35 cellular contexts compared by ENCODE assay signal in genomic region chr2:74194799-74195198, GRCh38.
"Had no signal": no experiment of that assay in that cellular context is flagged by ENCODE, and none has a peak within 500 bp of the region (broad histone marks: within the 10 kb centered on the region; RNA-seq: fewer than 3 reads in every experiment).

No MANE protein-coding gene starts in this region.

- H3K9me3 ChIP-seq: adrenal gland, body of pancreas, breast epithelium had no signal

- H3K36me3 ChIP-seq: adrenal gland, brain microvascular endothelial cell, breast epithelium had no signal

- H3K4me3 ChIP-seq: adrenal gland, body of pancreas, breast epithelium had no signal

- H3K27ac ChIP-seq: adrenal gland, body of pancreas, brain microvascular endothelial cell, breast epithelium had no signal

- H3K27me3 ChIP-seq: adrenal gland, body of pancreas, breast epithelium had no signal

- H3K27ac Mint-ChIP-seq: activated B cell treated with CpG ODN at 0.5 μM for 24 hours; activated CD4-positive, alpha-beta memory T cell treated with anti-CD3 and anti-CD28 coated beads for 36 hours; activated CD4-positive, alpha-beta T cell treated with anti-CD3 and anti-CD28 coated beads, Interleukin-2, amount 10 ng/mL, durations not matched to agents 24 days and 14 days; activated CD8-positive, alpha-beta T cell treated with anti-CD3 and anti-CD28 coated beads for 36 hours; activated naive CD4-positive, alpha-beta T cell treated with anti-CD3 and anti-CD28 coated beads for 36 hours; activated naive CD4-positive, alpha-beta T cell treated with anti-CD3 and anti-CD28 coated beads, Interleukin-2, amount 50 U/mL, for 72 hours; activated naive CD8-positive, alpha-beta T cell treated with anti-CD3 and anti-CD28 coated beads for 36 hours; activated T-cell treated with anti-CD3 and anti-CD28 coated beads, Interleukin-2, amount 50 U/mL, for 72 hours; activated T-helper 1 cell treated with anti-CD3 and anti-CD28 coated beads, Interleukin-12 subunit alpha, Interleukin-12 subunit beta, Interleukin-2, Interleukin-4 antibody, amounts not matched to agents 30 ng/mL and 10 ng/mL and 1 ng/mL, durations not matched to agents 14 hours and 24 hours and 36 hours; activated T-helper 17 cell treated with anti-CD3 and anti-CD28 coated beads, Interleukin-2, amount 50 U/mL, for 72 hours; T-helper 2 cell treated with Interferon-gamma antibody and Interleukin-4, amounts not matched to agents 5 μg/mL and 100 μg/mL, for 36 hours had no signal

- FAIRE-seq: astrocyte, TTC549 had no signal

- H3K9me3 Mint-ChIP-seq: activated B cell treated with CpG ODN at 0.5 μM for 24 hours; activated CD4-positive, alpha-beta memory T cell treated with anti-CD3 and anti-CD28 coated beads for 36 hours; activated CD4-positive, alpha-beta T cell treated with anti-CD3 and anti-CD28 coated beads, Interleukin-2, amount 10 ng/mL, durations not matched to agents 24 days and 14 days; activated CD8-positive, alpha-beta T cell treated with anti-CD3 and anti-CD28 coated beads for 36 hours; activated naive CD4-positive, alpha-beta T cell treated with anti-CD3 and anti-CD28 coated beads for 36 hours; activated naive CD8-positive, alpha-beta T cell treated with anti-CD3 and anti-CD28 coated beads for 36 hours; activated T-cell treated with anti-CD3 and anti-CD28 coated beads, Interleukin-2, amount 50 U/mL, for 4 hours; activated T-cell treated with anti-CD3 and anti-CD28 coated beads, Interleukin-2, amount 50 U/mL, for 72 hours; activated T-helper 1 cell treated with anti-CD3 and anti-CD28 coated beads, Interleukin-12 subunit alpha, Interleukin-12 subunit beta, Interleukin-2, Interleukin-4 antibody, amounts not matched to agents 30 ng/mL and 10 ng/mL and 1 ng/mL, durations not matched to agents 14 hours and 24 hours and 36 hours; activated T-helper 17 cell treated with anti-CD3 and anti-CD28 coated beads, Interleukin-2, amount 50 U/mL, for 72 hours; T-helper 1 cell treated with Interleukin-12 subunit alpha and Interleukin-12 subunit beta and Interleukin-4 antibody, amounts not matched to agents 30 μg/mL and 1 μg/mL, for 36 hours; T-helper 2 cell treated with Interferon-gamma antibody and Interleukin-4, amounts not matched to agents 5 μg/mL and 100 μg/mL, for 36 hours had no signal

- H3K4me1 ChIP-seq: breast epithelium had no signal

- H3K27me3 Mint-ChIP-seq: activated B cell treated with CpG ODN at 0.5 μM for 24 hours; activated CD4-positive, alpha-beta T cell treated with anti-CD3 and anti-CD28 coated beads, Interleukin-2, amount 10 ng/mL, durations not matched to agents 24 days and 14 days had no signal

- ATAC-seq: activated CD8-positive, alpha-beta T cell treated with anti-CD3 and anti-CD28 coated beads for 36 hours; activated naive CD4-positive, alpha-beta T cell treated with anti-CD3 and anti-CD28 coated beads, Interleukin-2, amount 50 U/mL, for 72 hours; activated T-cell treated with anti-CD3 and anti-CD28 coated beads, Interleukin-2, amount 50 U/mL, for 4 hours; activated T-cell treated with anti-CD3 and anti-CD28 coated beads, Interleukin-2, amount 50 U/mL, for 72 hours; activated T-helper 17 cell treated with anti-CD3 and anti-CD28 coated beads, Interleukin-2, amount 50 U/mL, for 72 hours; body of pancreas had no signal

- DNase-seq: activated B cell treated with CpG ODN at 0.5 μM for 24 hours; activated CD4-positive, alpha-beta memory T cell treated with anti-CD3 and anti-CD28 coated beads for 36 hours; activated CD4-positive, alpha-beta T cell treated with anti-CD3 and anti-CD28 coated beads for 4 hours; activated CD4-positive, alpha-beta T cell treated with anti-CD3 and anti-CD28 coated beads, Interleukin-2, amount 10 ng/mL, durations not matched to agents 24 days and 14 days; activated CD4-positive, alpha-beta T cell treated with anti-CD3 and anti-CD28 coated beads, Interleukin-2, amount 50 U/mL, for 1 hour; activated CD4-positive, alpha-beta T cell treated with anti-CD3 and anti-CD28 coated beads, Interleukin-2, amount 50 U/mL, for 4 hours; activated CD4-positive, CD25-positive, alpha-beta regulatory T cell treated with anti-CD3 and anti-CD28 coated beads, Interleukin-2, amount 50 U/mL, for 72 hours; activated CD8-positive, alpha-beta memory T cell treated with anti-CD3 and anti-CD28 coated beads, Interleukin-2, amount 50 U/mL, for 4 hours; activated CD8-positive, alpha-beta T cell treated with anti-CD3 and anti-CD28 coated beads for 36 hours; activated effector memory CD4-positive, alpha-beta T cell treated with anti-CD3 and anti-CD28 coated beads, Interleukin-2, amount 50 U/mL, for 16 hours; activated gamma-delta T cell treated with Interleukin-2 at 50 U/mL for 16 hours; activated naive CD4-positive, alpha-beta T cell; activated naive CD4-positive, alpha-beta T cell treated with anti-CD3 and anti-CD28 coated beads for 36 hours; activated naive CD4-positive, alpha-beta T cell treated with anti-CD3 and anti-CD28 coated beads, Interleukin-2, amount 50 U/mL, for 16 hours; activated naive CD8-positive, alpha-beta T cell treated with anti-CD3 and anti-CD28 coated beads for 36 hours; activated T-cell treated with anti-CD3 and anti-CD28 coated beads for 4 hours; activated T-cell treated with anti-CD3 and anti-CD28 coated beads, Interleukin-2, amount 50 U/mL, for 1 hour; activated T-cell treated with anti-CD3 and anti-CD28 coated beads, Interleukin-2, amount 50 U/mL, for 4 hours; activated T-cell treated with anti-CD3 and anti-CD28 coated beads, Interleukin-2, amount 50 U/mL, for 72 hours; adrenal gland; amniotic stem cell; aorta; body of pancreas; brain microvascular endothelial cell; central memory CD4-positive, alpha-beta T cell; T-helper 2 cell; T-helper 9 cell had no signal

- H3K4me3 Mint-ChIP-seq: activated B cell treated with CpG ODN at 0.5 μM for 24 hours; activated CD4-positive, alpha-beta memory T cell treated with anti-CD3 and anti-CD28 coated beads for 36 hours; activated CD4-positive, alpha-beta T cell treated with anti-CD3 and anti-CD28 coated beads, Interleukin-2, amount 10 ng/mL, durations not matched to agents 24 days and 14 days; activated CD8-positive, alpha-beta T cell treated with anti-CD3 and anti-CD28 coated beads for 36 hours; activated naive CD4-positive, alpha-beta T cell treated with anti-CD3 and anti-CD28 coated beads for 36 hours; activated naive CD8-positive, alpha-beta T cell treated with anti-CD3 and anti-CD28 coated beads for 36 hours; activated T-cell treated with anti-CD3 and anti-CD28 coated beads, Interleukin-2, amount 50 U/mL, for 4 hours; activated T-cell treated with anti-CD3 and anti-CD28 coated beads, Interleukin-2, amount 50 U/mL, for 72 hours; activated T-helper 1 cell treated with anti-CD3 and anti-CD28 coated beads, Interleukin-12 subunit alpha, Interleukin-12 subunit beta, Interleukin-2, Interleukin-4 antibody, amounts not matched to agents 30 ng/mL and 10 ng/mL and 1 ng/mL, durations not matched to agents 14 hours and 24 hours and 36 hours; activated T-helper 17 cell treated with anti-CD3 and anti-CD28 coated beads, Interleukin-2, amount 50 U/mL, for 72 hours; T-helper 1 cell treated with Interleukin-12 subunit alpha and Interleukin-12 subunit beta and Interleukin-4 antibody, amounts not matched to agents 30 μg/mL and 1 μg/mL, for 36 hours; T-helper 2 cell treated with Interferon-gamma antibody and Interleukin-4, amounts not matched to agents 5 μg/mL and 100 μg/mL, for 36 hours had no signal
